12 cellular contexts compared by ENCODE assay signal in genomic region chr1:94209425-94209824, GRCh38. TPM values are rescaled to one million over a fixed set of nuclear protein-coding genes. Genes with fewer than 3 reads are reported as not detected.
DNase-seq lines count a peak whose midpoint lies in the region; ATAC-seq and TF ChIP-seq lines count a peak whose summit lies in the region.
"Had no signal": no experiment of that assay in that cellular context is flagged by ENCODE, and none has a peak within 500 bp of the region (broad histone marks: within the 10 kb centered on the region; RNA-seq: fewer than 3 reads in every experiment).

No MANE protein-coding gene starts in this region.

- H3K27ac ChIP-seq in right cardiac atrium (ENCODE audit: low read length) (no peak overlapping the region), prostate gland (no peak overlapping the region)
- H3K27ac ChIP-seq: esophagus muscularis mucosa, WERI-Rb-1 had no signal

- H3K4me1 Mint-ChIP-seq in stimulated activated naive B cell treated with anti-CD40 and anti-IgM and Interleukin-4, amounts not matched to agents 10 μg/mL and 1 μg/mL and 100 μg/mL, for 72 hours = no peaks in the 10 kb centered on the region
- H3K4me1 Mint-ChIP-seq: activated naive CD4-positive, alpha-beta T cell treated with anti-CD3 and anti-CD28 coated beads, Interleukin-2, amount 50 U/mL, for 24 hours; naive thymus-derived CD4-positive, alpha-beta T cell had no signal

- intact Hi-C loops in right cardiac atrium (cut with DNase I) (no loop called here), prostate gland (cut with DNase I) (no loop called here)

- H3K9me3 ChIP-seq in right cardiac atrium (ENCODE audit: control insufficient read depth, low read length) (no peaks in the 10 kb centered on the region), prostate gland (no peaks in the 10 kb centered on the region)
- H3K9me3 ChIP-seq: esophagus muscularis mucosa had no signal

- no peaks in the 10 kb centered on the region for H3K36me3 Mint-ChIP-seq in stimulated activated naive B cell treated with anti-CD40 and anti-IgM and Interleukin-4, amounts not matched to agents 10 μg/mL and 1 μg/mL and 100 μg/mL, for 72 hours
- H3K36me3 Mint-ChIP-seq: activated naive CD4-positive, alpha-beta T cell treated with anti-CD3 and anti-CD28 coated beads, Interleukin-2, amount 50 U/mL, for 24 hours; naive thymus-derived CD4-positive, alpha-beta T cell had no signal

- H3K27me3 ChIP-seq in right cardiac atrium (ENCODE audit: control insufficient read depth, insufficient read depth) (no peaks in the 10 kb centered on the region), prostate gland (replicated peaks; ENCODE audit: insufficient read depth) (no peaks in the 10 kb centered on the region)
- H3K27me3 ChIP-seq: esophagus muscularis mucosa had no signal

- DNase-seq in HS-5 (ENCODE audit: low read depth) (peak; percentile 69), choroid plexus epithelial cell (ENCODE audit: low read depth) (peak; percentile 81), right cardiac atrium (no peak), stromal cell of bone marrow (ENCODE audit: low read depth) (peak; percentile 66), prostate gland (ENCODE audit: low spot score) (no peak)
- DNase-seq in stimulated activated naive B cell treated with anti-CD40 and anti-IgM and Interleukin-4, amounts not matched to agents 10 μg/mL and 1 μg/mL and 100 μg/mL, for 72 hours = no peak
- DNase-seq: naive thymus-derived CD4-positive, alpha-beta T cell; NCI-H2171 treated with DMSO at 0.1 percent for 48 hours; WERI-Rb-1 had no signal

- TF ChIP-seq CTCF in choroid plexus epithelial cell (conservative IDR thresholded peaks at IDR 0.05; ENCODE audit: low read depth, low read length) (no peak), prostate gland (IDR thresholded peaks at IDR 0.05) (no peak)

- H3K4me1 ChIP-seq in right cardiac atrium (ENCODE audit: control insufficient read depth, insufficient read depth, low read length) (no peaks in the 10 kb centered on the region), prostate gland (replicated peaks) (no peaks in the 10 kb centered on the region)
- H3K4me1 ChIP-seq: esophagus muscularis mucosa had no signal

- H3K4me3 Mint-ChIP-seq in stimulated activated naive B cell treated with anti-CD40 and anti-IgM and Interleukin-4, amounts not matched to agents 10 μg/mL and 1 μg/mL and 100 μg/mL, for 72 hours = no peak overlapping the region
- H3K4me3 Mint-ChIP-seq: activated naive CD4-positive, alpha-beta T cell treated with anti-CD3 and anti-CD28 coated beads, Interleukin-2, amount 50 U/mL, for 24 hours; naive thymus-derived CD4-positive, alpha-beta T cell had no signal

- peaks cover 0 to 5% of the 10 kb centered on the region in 2 donors for H3K9me3 Mint-ChIP-seq in stimulated activated naive B cell treated with anti-CD40 and anti-IgM and Interleukin-4, amounts not matched to agents 10 μg/mL and 1 μg/mL and 100 μg/mL, for 72 hours
- H3K9me3 Mint-ChIP-seq: activated naive CD4-positive, alpha-beta T cell treated with anti-CD3 and anti-CD28 coated beads, Interleukin-2, amount 50 U/mL, for 24 hours had no signal

- H3K4me3 ChIP-seq in choroid plexus epithelial cell (ENCODE audit: low read depth, low read length) = no peak overlapping the region
- no peak overlapping the region for H3K4me3 ChIP-seq in right cardiac atrium (ENCODE audit: low read length)
- H3K4me3 ChIP-seq in prostate gland = no peak overlapping the region
- H3K4me3 ChIP-seq: esophagus muscularis mucosa had no signal

- H3K36me3 ChIP-seq in prostate gland = no peaks in the 10 kb centered on the region
- H3K36me3 ChIP-seq: WERI-Rb-1 had no signal

- H3K27me3 Mint-ChIP-seq in stimulated activated naive B cell treated with anti-CD40 and anti-IgM and Interleukin-4, amounts not matched to agents 10 μg/mL and 1 μg/mL and 100 μg/mL, for 72 hours = peaks cover 5 to 10% of the 10 kb centered on the region in 2 donors

- H3K27ac Mint-ChIP-seq in stimulated activated naive B cell treated with anti-CD40 and anti-IgM and Interleukin-4, amounts not matched to agents 10 μg/mL and 1 μg/mL and 100 μg/mL, for 72 hours = no peak overlapping the region
- H3K27ac Mint-ChIP-seq: activated naive CD4-positive, alpha-beta T cell treated with anti-CD3 and anti-CD28 coated beads, Interleukin-2, amount 50 U/mL, for 24 hours; naive thymus-derived CD4-positive, alpha-beta T cell had no signal

- TF ChIP-seq POLR2A in prostate gland (IDR thresholded peaks at IDR 0.05) = no peak

- peak; percentile 38 to 44 for ATAC-seq in right cardiac atrium
- ATAC-seq in stimulated activated naive B cell treated with anti-CD40 and anti-IgM and Interleukin-4, amounts not matched to agents 10 μg/mL and 1 μg/mL and 100 μg/mL, for 72 hours (replicated peaks) = no peak
- ATAC-seq in GM19452 (IDR thresholded peaks at IDR 0.05; ENCODE audit: unreplicated experiment) = no peak
- ATAC-seq: naive thymus-derived CD4-positive, alpha-beta T cell had no signal

RNA-seq across cellular contexts. Expression of gene ARHGAP29, which starts 28.0 kb away (rescaled TPM):
- 10 to 100 TPM; 22.1 to 31.1 (median 30.3) TPM for total RNA-seq in right cardiac atrium
- 11.0 TPM for polyA plus RNA-seq in right cardiac atrium
- total RNA-seq in prostate gland = 10 to 100 TPM; 27.8 to 32.9 TPM

Comparison
In these comparisons a context has a peak if more than half of its experiments do, and no peak if none do; other contexts are left out.
1. DNase-seq: peak in HS-5 (single experiment), choroid plexus epithelial cell (single experiment) and stromal cell of bone marrow (single experiment); none in right cardiac atrium (0 of 3), prostate gland (single experiment) and stimulated activated naive B cell treated with anti-CD40 and anti-IgM and Interleukin-4, amounts not matched to agents 10 μg/mL and 1 μg/mL and 100 μg/mL, for 72 hours (single experiment).
2. ATAC-seq: peak in right cardiac atrium (2 of 2); none in stimulated activated naive B cell treated with anti-CD40 and anti-IgM and Interleukin-4, amounts not matched to agents 10 μg/mL and 1 μg/mL and 100 μg/mL, for 72 hours (0 of 2) and GM19452 (single experiment).